Comparison of ENCODE assay signal across 1 cellular context in the genomic region with DNA sequence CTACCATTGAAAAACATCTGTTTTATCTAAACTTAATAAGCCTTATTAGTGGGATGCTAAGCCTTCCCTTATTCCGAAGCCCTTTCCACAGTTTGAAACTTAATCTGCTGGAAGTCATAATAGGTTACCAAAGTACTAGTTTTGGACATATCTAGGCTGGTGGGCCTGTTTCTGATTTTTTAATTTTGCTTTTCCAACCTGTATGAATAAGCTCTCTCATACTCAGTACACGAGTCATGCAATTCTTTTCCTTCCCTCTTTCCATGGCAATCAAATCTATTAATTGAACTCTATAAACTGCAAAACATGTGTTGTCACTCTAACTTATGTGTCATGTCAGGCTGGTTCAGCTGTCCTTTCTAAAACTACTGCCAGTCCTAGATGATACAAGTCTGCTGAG.
TF ChIP-seq lines count a peak whose summit lies in the region.

No MANE protein-coding gene starts in this region.

TF ChIP-seq in HCT116, 20 proteins besides CTCF, POLR2A, EP300 and RAD21 (continued from another document):
- TF ChIP-seq POLR2AphosphoS5 (IDR thresholded peaks at IDR 0.05; ENCODE audit: low read depth, low read length) (no peak), ZNF274 (IDR thresholded peaks at IDR 0.05; ENCODE audit: low read depth, low read length) (no peak), CBX3 (IDR thresholded peaks at IDR 0.05; ENCODE audit: low read depth) (no peak), YY1 (IDR thresholded peaks at IDR 0.05; ENCODE audit: extremely low read depth, insufficient replicate concordance, low read depth, low read length) (no peak), TCF7L2 (IDR thresholded peaks at IDR 0.05; ENCODE audit: borderline replicate concordance, extremely low read depth, insufficient read depth, insufficient read length) (no peak), SIN3A (IDR thresholded peaks at IDR 0.05; ENCODE audit: low read depth) (no peak), ZFX (IDR thresholded peaks at IDR 0.05) (no peak), CEBPB (IDR thresholded peaks at IDR 0.05; ENCODE audit: low read depth) (no peak), JUND (IDR thresholded peaks at IDR 0.05) (no peak), EZH2 (IDR thresholded peaks at IDR 0.05) (no peak), ELF1 (IDR thresholded peaks at IDR 0.05; ENCODE audit: borderline replicate concordance, low read depth) (no peak), EZH2phosphoT487 (IDR thresholded peaks at IDR 0.05; ENCODE audit: borderline replicate concordance) (no peak)
- TF ChIP-seq, protein P1, sequence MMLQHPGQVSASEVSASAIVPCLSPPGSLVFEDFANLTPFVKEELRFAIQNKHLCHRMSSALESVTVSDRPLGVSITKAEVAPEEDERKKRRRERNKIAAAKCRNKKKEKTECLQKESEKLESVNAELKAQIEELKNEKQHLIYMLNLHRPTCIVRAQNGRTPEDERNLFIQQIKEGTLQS (IDR thresholded peaks at IDR 0.05), result no peak
